ENCODE assay signal across 18 cellular contexts in the genomic region with DNA sequence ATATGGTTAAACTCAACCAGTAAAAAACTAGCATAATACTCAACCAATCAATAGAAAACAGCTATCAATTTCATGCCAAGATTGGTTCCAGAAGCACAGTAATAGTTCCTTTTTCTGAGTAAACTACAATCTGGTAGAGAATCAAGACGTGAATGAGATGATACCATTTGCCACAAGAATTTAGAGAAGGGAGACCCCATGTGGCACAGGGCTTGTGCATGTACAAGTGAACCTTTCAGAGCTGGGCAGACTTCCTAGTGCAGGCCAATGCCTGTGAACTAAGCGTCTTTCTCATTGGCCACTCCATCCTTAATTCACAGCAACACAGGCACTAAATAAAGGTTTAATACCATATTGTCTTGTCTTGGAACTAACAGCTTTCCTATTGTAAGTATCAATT.
DNase-seq lines count a peak whose midpoint lies in the region; ATAC-seq, FAIRE-seq and TF ChIP-seq lines count a peak whose summit lies in the region.
"Had no signal": no experiment of that assay in that cellular context is flagged by ENCODE, and none has a peak within 500 bp of the region (broad histone marks: within the 10 kb centered on the region; RNA-seq: fewer than 3 reads in every experiment).

No MANE protein-coding gene starts in this region.

- in situ Hi-C loops in Panc1 (cut with HindIII; ENCODE audit: low pct_unique_long_range_greater_than_20kb, low sequenced_read_pairs): no loop called here

- H3K27me3 Mint-ChIP-seq in Calu3 (ENCODE audit: unreplicated experiment) (no peaks in the 10 kb centered on the region), T-cell (no peaks in the 10 kb centered on the region)
- H3K27me3 Mint-ChIP-seq in naive thymus-derived CD4-positive, alpha-beta T cell: peaks cover 0 to 5% (median 0%) of the 10 kb centered on the region in 5 donors
- H3K27me3 Mint-ChIP-seq: B cell; dendritic cell treated with granulocyte-macrophage colony-stimulating factor and Interleukin-4, amounts not matched to agents 40 ng/mL and 50 ng/mL, for 4 days had no signal

- no peaks in the 10 kb centered on the region for H3K36me3 Mint-ChIP-seq in Calu3 (ENCODE audit: insufficient read depth, unreplicated experiment)
- no peaks in the 10 kb centered on the region for H3K36me3 Mint-ChIP-seq in naive thymus-derived CD4-positive, alpha-beta T cell
- no peaks in the 10 kb centered on the region for H3K36me3 Mint-ChIP-seq in T-cell

- H3K14ac ChIP-seq in H1 (ENCODE audit: insufficient read length): no peak overlapping the region

- H3K4me3 Mint-ChIP-seq in Calu3 (ENCODE audit: low read depth, unreplicated experiment) (no peak overlapping the region), T-cell (no peak overlapping the region)
- H3K4me3 Mint-ChIP-seq in naive thymus-derived CD4-positive, alpha-beta T cell: no peak overlapping the region
- H3K4me3 Mint-ChIP-seq: B cell; dendritic cell treated with granulocyte-macrophage colony-stimulating factor and Interleukin-4, amounts not matched to agents 40 ng/mL and 50 ng/mL, for 4 days had no signal

- no peak for TF ChIP-seq EP300 in H1 (IDR thresholded peaks at IDR 0.05; ENCODE audit: borderline replicate concordance in 1 of 2, low read depth in 2 of 2, low read length in 2 of 2)

- no peak overlapping the region for H3K23ac ChIP-seq in H1 (ENCODE audit: insufficient read length)

- no TSS peak for BruUV-seq in Calu3 (replicated peaks; lab: Mats Ljungman, UMichigan)
- BruUV-seq in HCT116 (replicated peaks; lab: Mats Ljungman, UMichigan): no TSS peak
- no TSS peak for BruUV-seq in Panc1 (replicated peaks; lab: Mats Ljungman, UMichigan)

- no peak overlapping the region for H2BK12ac ChIP-seq in H1 (ENCODE audit: low read depth, low read length)

- peak; percentile 4 for DNase-seq in Calu3
- DNase-seq in HCT116 (ENCODE audit: low read depth, low spot score): no peak
- no peak for DNase-seq in Panc1 (ENCODE audit: low read depth, low spot score)
- DNase-seq in H1 (ENCODE audit: low read depth in 1 of 2, low spot score in 2 of 2): no peak
- no peak for DNase-seq in naive thymus-derived CD4-positive, alpha-beta T cell
- no peak for DNase-seq in T-cell
- DNase-seq: activated CD4-positive, alpha-beta T cell treated with anti-CD3 and anti-CD28 coated beads for 1 hour; activated CD8-positive, alpha-beta memory T cell treated with anti-CD3 and anti-CD28 coated beads, Interleukin-2, amount 50 U/mL, for 48 hours; activated naive CD4-positive, alpha-beta T cell; DMS79; ovary; stimulated activated CD4-positive, alpha-beta T cell treated with anti-CD3 and anti-CD28 coated beads, Interleukin-2, amount 100 ng/mL, for 48 hours; stimulated activated CD8-positive, alpha-beta memory T cell treated with anti-CD3 and anti-CD28 coated beads, Interleukin-4, amount 100 ng/mL, for 48 hours; testis had no signal

- H2BK20ac ChIP-seq in H1 (ENCODE audit: low read length): no peak overlapping the region

- H4K20me1 ChIP-seq in HCT116 (ENCODE audit: insufficient read depth) (no peaks in the 10 kb centered on the region), H1 (replicated peaks in 1 of 2; ENCODE audit: control insufficient read depth in 1 of 2, insufficient read depth in 2 of 2, low read length in 2 of 2) (no peaks in the 10 kb centered on the region)

- H4K91ac ChIP-seq in H1 (replicated peaks; ENCODE audit: insufficient read length, low read length): no peak overlapping the region

- no peak overlapping the region for H2BK15ac ChIP-seq in H1 (ENCODE audit: low read length)

- ATAC-seq in HCT116 (no peak), Panc1 (no peak), HG02571 (IDR thresholded peaks at IDR 0.05; ENCODE audit: unreplicated experiment) (no peak), T-cell (replicated peaks in 1 of 4) (no peak)
- ATAC-seq in naive thymus-derived CD4-positive, alpha-beta T cell: no peak
- ATAC-seq: esophagus mucosa had no signal

- no peaks in the 10 kb centered on the region for H3K79me1 ChIP-seq in H1 (ENCODE audit: low read depth, low read length)

- RAD21 ChIA-PET in HCT116 (lab: Charles Lee; ENCODE audit: low non-redundant PET in 1 of 2, low total read pairs in 2 of 2, uncharacterized antibody in 2 of 2, unreplicated experiment in 2 of 2): no interaction called here

- H3K4me1 Mint-ChIP-seq in Calu3 (ENCODE audit: low read depth, unreplicated experiment) (peaks cover 28% of the 10 kb centered on the region), T-cell (no peaks in the 10 kb centered on the region)
- H3K4me1 Mint-ChIP-seq in naive thymus-derived CD4-positive, alpha-beta T cell: no peaks in the 10 kb centered on the region
- H3K4me1 Mint-ChIP-seq: B cell had no signal

- H3K79me2 ChIP-seq in HCT116 (ENCODE audit: insufficient read depth, low read length) (no peaks in the 10 kb centered on the region), H1 (ENCODE audit: control insufficient read depth in 1 of 2, insufficient read depth in 2 of 2, low read length in 2 of 2) (no peaks in the 10 kb centered on the region)

- no peaks in the 10 kb centered on the region for H3K9me2 ChIP-seq in HCT116 (ENCODE audit: insufficient read depth)

- no peaks in the 10 kb centered on the region for H3K23me2 ChIP-seq in H1 (ENCODE audit: low read depth, low read length)

- intact Hi-C loops in Calu3 (cut with micrococcal nuclease; ENCODE audit: unreplicated experiment): loop anchor here (10.0 kb wide), 1 partner anchor 226 kb away; no protein-coding TSS in a partner anchor
- intact Hi-C loops in HCT116 (cut with micrococcal nuclease): no loop called here
- intact Hi-C loops in Panc1 (cut with micrococcal nuclease; ENCODE audit: unreplicated experiment): no loop called here
- intact Hi-C loops in naive thymus-derived CD4-positive, alpha-beta T cell (cut with micrococcal nuclease): no loop called here

- H3K4ac ChIP-seq in H1 (replicated peaks; ENCODE audit: insufficient read length, low read depth, low read length): no peak overlapping the region

- no peak overlapping the region for H3K18ac ChIP-seq in H1 (ENCODE audit: extremely low read depth, low read length)

- H4K5ac ChIP-seq in H1 (ENCODE audit: insufficient read length, low read depth, low read length): no peak overlapping the region

- H4K8ac ChIP-seq in H1 (ENCODE audit: extremely low read depth, insufficient read depth, low read length): no peak overlapping the region

- 89% methylated on average over 2 of the region's 2 CpGs; no CpG with 5 or more reads in 1 of the 2 experiments for WGBS in H1 (ENCODE audit: extremely low coverage in 1 of 2, insufficient coverage in 1 of 2, insufficient read length in 1 of 2, insufficient replicate concordance in 2 of 2, low coverage in 1 of 2, low lambda C conversion rate in 2 of 2, missing lambda C conversion rate in 1 of 2), 2 experiments

- H3K4me1 ChIP-seq in HCT116 (ENCODE audit: control insufficient read depth in 1 of 2, insufficient read depth in 2 of 2, low read length in 2 of 2): peaks cover 0 to 5% of the 10 kb centered on the region in 2 experiments; a peak in 1 of 4 replicates
- no peaks in the 10 kb centered on the region for H3K4me1 ChIP-seq in Panc1 (ENCODE audit: control insufficient read depth, insufficient read depth, low read length)
- peaks cover 0 to 5% (median 1%) of the 10 kb centered on the region in 4 experiments; a peak in 3 of 7 replicates for H3K4me1 ChIP-seq in H1 (replicated peaks in 1 of 4; ENCODE audit: control insufficient read depth in 3 of 4, insufficient read depth in 4 of 4, low read length in 3 of 4)
- no peaks in the 10 kb centered on the region for H3K4me1 ChIP-seq in naive thymus-derived CD4-positive, alpha-beta T cell (ENCODE audit: control insufficient read depth in 2 of 2, insufficient read depth in 2 of 2, low read length in 2 of 2)

- POLR2A ChIA-PET in HCT116 (lab: Charles Lee) (no interaction called here), Panc1 (lab: Charles Lee) (no interaction called here), H1 (lab: Charles Lee; ENCODE audit: partially characterized antibody) (no interaction called here), T-cell (lab: Charles Lee) (interaction anchor here in 1 of 2 donors (1.2 kb wide), 1 partner anchor 10 kb away, joined by 3 read pairs; no protein-coding TSS in a partner anchor)
- POLR2A ChIA-PET in naive thymus-derived CD4-positive, alpha-beta T cell (lab: Charles Lee): no interaction called here

- H3K27me3 ChIP-seq in HCT116 (ENCODE audit: insufficient read depth, low read length): no peaks in the 10 kb centered on the region
- no peaks in the 10 kb centered on the region for H3K27me3 ChIP-seq in Panc1 (ENCODE audit: control insufficient read depth, insufficient read depth, low read length)
- no peaks in the 10 kb centered on the region for H3K27me3 ChIP-seq in H1 (replicated peaks in 1 of 4; ENCODE audit: control insufficient read depth in 3 of 4, extremely low read depth in 1 of 4, insufficient read depth in 3 of 4, low read length in 3 of 4)
- no peaks in the 10 kb centered on the region for H3K27me3 ChIP-seq in naive thymus-derived CD4-positive, alpha-beta T cell (ENCODE audit: control insufficient read depth in 2 of 2, insufficient read depth in 2 of 2, low read length in 2 of 2)
- H3K27me3 ChIP-seq: ovary, testis had no signal

- H3K4me3 ChIP-seq in HCT116 (replicated peaks in 1 of 2; ENCODE audit: low read depth in 1 of 2, low read length in 2 of 2) (no peak overlapping the region), Panc1 (ENCODE audit: low read depth in 2 of 2, low read length in 2 of 2) (no peak overlapping the region), H1 (ENCODE audit: extremely low read depth in 1 of 4, insufficient read depth in 2 of 4, low read depth in 3 of 4, low read length in 4 of 4) (no peak overlapping the region)
- no peak overlapping the region for H3K4me3 ChIP-seq in naive thymus-derived CD4-positive, alpha-beta T cell (ENCODE audit: low read length)
- H3K4me3 ChIP-seq: ovary, testis had no signal

- no peak for TF ChIP-seq CTCF in Calu3 (IDR thresholded peaks at IDR 0.05; ENCODE audit: unreplicated experiment)
- TF ChIP-seq CTCF in HCT116 (IDR thresholded peaks at IDR 0.05 in 2 of 3, conservative IDR thresholded peaks at IDR 0.05 in 1 of 3; ENCODE audit: borderline replicate concordance in 1 of 3, insufficient read depth in 1 of 3, low read depth in 2 of 3, low read length in 2 of 3): no peak
- peak; percentile 25 for TF ChIP-seq CTCF in Panc1 (IDR thresholded peaks at IDR 0.05)
- no peak for TF ChIP-seq CTCF in H1 (IDR thresholded peaks at IDR 0.05; ENCODE audit: control extremely low read depth in 1 of 3, insufficient read depth in 1 of 3, low read depth in 1 of 3, low read length in 3 of 3)

- H3K4me2 ChIP-seq in HCT116 (ENCODE audit: low read length) (no peak overlapping the region), H1 (ENCODE audit: insufficient read depth in 1 of 2, low read depth in 2 of 2, low read length in 2 of 2) (no peak overlapping the region)

- H3K9me3 Mint-ChIP-seq in Calu3 (ENCODE audit: low read depth, unreplicated experiment) (no peaks in the 10 kb centered on the region), T-cell (peaks cover 0 to 8% (median 0%) of the 10 kb centered on the region in 3 donors)
- peaks cover 0 to 10% (median under 1%) of the 10 kb centered on the region in 11 donors for H3K9me3 Mint-ChIP-seq in naive thymus-derived CD4-positive, alpha-beta T cell

- no peak overlapping the region for H2AK5ac ChIP-seq in H1 (ENCODE audit: low read depth, low read length)

- peak; percentile 13 for FAIRE-seq in H1 (lab: Jason Lieb, UNC)

- H2BK5ac ChIP-seq in H1 (ENCODE audit: low read depth, low read length): no peak overlapping the region

- CTCF ChIA-PET in Calu3 (lab: Charles Lee): no interaction called here
- CTCF ChIA-PET in HCT116 (lab: Charles Lee): no interaction called here
- CTCF ChIA-PET in Panc1 (lab: Charles Lee): no interaction called here
- CTCF ChIA-PET in H1 (lab: Charles Lee; ENCODE audit: partially characterized antibody): interaction anchor here (0.9 to 1.7 kb wide), 9 partner anchors 13 to 746 kb away, joined by 3 to 5 read pairs (median 3); no protein-coding TSS in a partner anchor
- CTCF ChIA-PET in naive thymus-derived CD4-positive, alpha-beta T cell (lab: Charles Lee): no interaction called here
- CTCF ChIA-PET in T-cell (lab: Charles Lee): no interaction called here

- H3K9me3 ChIP-seq in HCT116 (ENCODE audit: control insufficient read depth in 1 of 2, insufficient read depth in 1 of 2, low read depth in 1 of 2, low read length in 2 of 2) (no peaks in the 10 kb centered on the region), Panc1 (ENCODE audit: control insufficient read depth, insufficient read depth, low read depth, low read length) (no peaks in the 10 kb centered on the region), H1 (ENCODE audit: insufficient read depth in 2 of 2, low read depth in 1 of 2, low read length in 1 of 2) (no peaks in the 10 kb centered on the region; a peak in 1 of 4 replicates)
- no peaks in the 10 kb centered on the region for H3K9me3 ChIP-seq in naive thymus-derived CD4-positive, alpha-beta T cell (ENCODE audit: control insufficient read depth in 2 of 3, low read length in 3 of 3)
- H3K9me3 ChIP-seq: ovary, testis had no signal

- peak; percentile 11; the same call in 1 of the 2 replicates for TF ChIP-seq RAD21 in HCT116 (IDR thresholded peaks at IDR 0.05; ENCODE audit: low read depth)
- TF ChIP-seq RAD21 in H1 (IDR thresholded peaks at IDR 0.05 in 1 of 2, conservative IDR thresholded peaks at IDR 0.05 in 1 of 2; ENCODE audit: low read depth in 2 of 2, low read length in 2 of 2): peak; percentile 34 to 39; a peak in 3 of 4 replicates

- no peak overlapping the region for H3K27ac Mint-ChIP-seq in Calu3 (ENCODE audit: unreplicated experiment)
- no peak overlapping the region for H3K27ac Mint-ChIP-seq in naive thymus-derived CD4-positive, alpha-beta T cell
- H3K27ac Mint-ChIP-seq in T-cell: no peak overlapping the region
- H3K27ac Mint-ChIP-seq: B cell; dendritic cell treated with granulocyte-macrophage colony-stimulating factor and Interleukin-4, amounts not matched to agents 40 ng/mL and 50 ng/mL, for 4 days had no signal

- no peak overlapping the region for H2BK120ac ChIP-seq in H1 (replicated peaks; ENCODE audit: low read depth, low read length)

- H3K9ac ChIP-seq in HCT116 (ENCODE audit: low read length) (no peak overlapping the region), H1 (replicated peaks in 1 of 4; ENCODE audit: extremely low read depth in 1 of 4, low read depth in 3 of 4, low read length in 3 of 4) (no peak overlapping the region)

- TF ChIP-seq POLR2A in HCT116 (IDR thresholded peaks at IDR 0.05; ENCODE audit: borderline replicate concordance, extremely low read depth, insufficient read depth, insufficient read length) (no peak), H1 (IDR thresholded peaks at IDR 0.05; ENCODE audit: control extremely low read depth in 1 of 2, low read depth in 2 of 2, low read length in 2 of 2) (no peak)

- no peak overlapping the region for H3K56ac ChIP-seq in H1 (replicated peaks; ENCODE audit: insufficient read length, low read depth, low read length)

- no peak overlapping the region for H2AFZ ChIP-seq in HCT116 (ENCODE audit: low read depth, low read length, poor library complexity, severe bottlenecking)
- H2AFZ ChIP-seq in H1 (ENCODE audit: low read length): no peak overlapping the region

- no peaks in the 10 kb centered on the region for H3K36me3 ChIP-seq in HCT116 (ENCODE audit: control insufficient read depth in 1 of 2, insufficient read depth in 2 of 2, low read length in 2 of 2)
- H3K36me3 ChIP-seq in Panc1 (ENCODE audit: control insufficient read depth, insufficient read depth, low read length): no peaks in the 10 kb centered on the region
- H3K36me3 ChIP-seq in H1 (ENCODE audit: control insufficient read depth in 2 of 4, insufficient read depth in 4 of 4, low read length in 3 of 4): no peaks in the 10 kb centered on the region
- no peaks in the 10 kb centered on the region for H3K36me3 ChIP-seq in naive thymus-derived CD4-positive, alpha-beta T cell (ENCODE audit: control insufficient read depth in 2 of 3, insufficient read depth in 3 of 3, low read length in 3 of 3)
- H3K36me3 ChIP-seq: ovary had no signal

- no peak overlapping the region for H3K27ac ChIP-seq in HCT116 (ENCODE audit: low read depth, low read length)
- H3K27ac ChIP-seq in Panc1 (ENCODE audit: low read length): no peak overlapping the region
- H3K27ac ChIP-seq in H1 (ENCODE audit: low read depth, low read length): no peak overlapping the region
- H3K27ac ChIP-seq in naive thymus-derived CD4-positive, alpha-beta T cell (ENCODE audit: low read depth, low read length): no peak overlapping the region
